Comparison of ENCODE assay signal across 1 cellular context in genomic region chr20:38649275-38649891, GRCh38.
TF ChIP-seq lines count a peak whose summit lies in the region.

No MANE protein-coding gene starts in this region.

TF ChIP-seq in HepG2, 621 proteins besides CTCF, POLR2A, EP300 and RAD21 (continued from another document):
- TF ChIP-seq ZNF280B (CRISPR knock-in tag; IDR thresholded peaks at IDR 0.05; ENCODE audit: borderline replicate concordance): peak; percentile 41; the same call in 1 of the 2 replicates
- TF ChIP-seq RFXAP (CRISPR knock-in tag; IDR thresholded peaks at IDR 0.05; ENCODE audit: borderline replicate concordance): no peak; the same call in 1 of the 2 replicates
- peak; percentile 69 for TF ChIP-seq XRCC5 (optimal IDR thresholded peaks at IDR 0.05; ENCODE audit: low read length)
- 0 out of 2 replicates have a peak, but pooled peaks have one; percentile 17 for TF ChIP-seq EED (CRISPR knock-in tag; IDR thresholded peaks at IDR 0.05)
- no peak for TF ChIP-seq ZNF138 (CRISPR knock-in tag; IDR thresholded peaks at IDR 0.05; ENCODE audit: low read depth)
